Comparison of ENCODE assay signal across 11 cellular contexts in genomic region chr6:2129076-2129695, GRCh38.
DNase-seq lines count a peak whose midpoint lies in the region; ATAC-seq lines count a peak whose summit lies in the region.
"Had no signal": no experiment of that assay in that cellular context is flagged by ENCODE, and none has a peak within 500 bp of the region (broad histone marks: within the 10 kb centered on the region; RNA-seq: fewer than 3 reads in every experiment).

No MANE protein-coding gene starts in this region.

- no peaks in the 10 kb centered on the region for H3K9me3 ChIP-seq in naive thymus-derived CD4-positive, alpha-beta T cell (ENCODE audit: control insufficient read depth in 2 of 3, low read length in 3 of 3)

- CTCF ChIA-PET in naive thymus-derived CD4-positive, alpha-beta T cell (lab: Charles Lee) = no interaction called here

- H3K27ac ChIP-seq in naive thymus-derived CD4-positive, alpha-beta T cell (ENCODE audit: low read depth, low read length) = no peak overlapping the region

- intact Hi-C loops in naive thymus-derived CD4-positive, alpha-beta T cell (cut with micrococcal nuclease) = no loop called here
- intact Hi-C loops in head of caudate nucleus (cut with DNase I) = no loop called here

- no peaks in the 10 kb centered on the region for H3K27me3 ChIP-seq in naive thymus-derived CD4-positive, alpha-beta T cell (ENCODE audit: control insufficient read depth in 2 of 2, insufficient read depth in 2 of 2, low read length in 2 of 2)

- no peak overlapping the region for H3K4me3 Mint-ChIP-seq in activated naive CD8-positive, alpha-beta T cell
- H3K4me3 Mint-ChIP-seq in naive thymus-derived CD4-positive, alpha-beta T cell = peak overlapping the region in 1 of 10 donors; percentile 7
- H3K4me3 Mint-ChIP-seq in T-helper 2 cell treated with Interferon-gamma antibody and Interleukin-4, amounts not matched to agents 5 μg/mL and 100 μg/mL, for 36 hours = no peak overlapping the region
- H3K4me3 Mint-ChIP-seq: T-helper 1 cell treated with Interleukin-12 subunit alpha and Interleukin-12 subunit beta and Interleukin-4 antibody, amounts not matched to agents 30 μg/mL and 1 μg/mL, for 36 hours had no signal

- H3K4me3 ChIP-seq in GM08714 (ENCODE audit: low read length) = peak overlapping the region; percentile 29
- H3K4me3 ChIP-seq in naive thymus-derived CD4-positive, alpha-beta T cell (ENCODE audit: low read length) = no peak overlapping the region

- POLR2A ChIA-PET in naive thymus-derived CD4-positive, alpha-beta T cell (lab: Charles Lee) = no interaction called here

- H3K4me1 ChIP-seq in naive thymus-derived CD4-positive, alpha-beta T cell (ENCODE audit: control insufficient read depth in 2 of 2, insufficient read depth in 2 of 2, low read length in 2 of 2) = peaks cover 0 to 3% of the 10 kb centered on the region in 2 donors

- H3K27ac Mint-ChIP-seq in activated naive CD8-positive, alpha-beta T cell = peak overlapping the region; percentile 6
- H3K27ac Mint-ChIP-seq in naive thymus-derived CD4-positive, alpha-beta T cell = no peak overlapping the region
- H3K27ac Mint-ChIP-seq in T-helper 2 cell treated with Interferon-gamma antibody and Interleukin-4, amounts not matched to agents 5 μg/mL and 100 μg/mL, for 36 hours = no peak overlapping the region
- H3K27ac Mint-ChIP-seq: T-helper 1 cell treated with Interleukin-12 subunit alpha and Interleukin-12 subunit beta and Interleukin-4 antibody, amounts not matched to agents 30 μg/mL and 1 μg/mL, for 36 hours had no signal

- H3K4me1 Mint-ChIP-seq in activated naive CD8-positive, alpha-beta T cell (ENCODE audit: low read depth) = peaks cover 36% of the 10 kb centered on the region
- peaks cover 11 to 40% (median 26%) of the 10 kb centered on the region in 7 donors for H3K4me1 Mint-ChIP-seq in naive thymus-derived CD4-positive, alpha-beta T cell
- H3K4me1 Mint-ChIP-seq in T-helper 2 cell treated with Interferon-gamma antibody and Interleukin-4, amounts not matched to agents 5 μg/mL and 100 μg/mL, for 36 hours (ENCODE audit: low read depth) = peaks cover 6% of the 10 kb centered on the region

- H3K36me3 ChIP-seq in naive thymus-derived CD4-positive, alpha-beta T cell (ENCODE audit: control insufficient read depth in 2 of 3, insufficient read depth in 3 of 3, low read length in 3 of 3) = no peaks in the 10 kb centered on the region

- DNase-seq in HuH-7.5 (ENCODE audit: low spot score) (no peak), head of caudate nucleus (no peak)
- DNase-seq in naive thymus-derived CD4-positive, alpha-beta T cell = no peak
- DNase-seq in T-helper 2 cell treated with Interferon-gamma antibody and Interleukin-4, amounts not matched to agents 5 μg/mL and 100 μg/mL, for 36 hours (ENCODE audit: low spot score) = no peak
- DNase-seq: activated T-cell treated with anti-CD3 and anti-CD28 coated beads, Interleukin-2, amount 50 U/mL, for 48 hours; retina had no signal

- H3K27me3 Mint-ChIP-seq in activated naive CD8-positive, alpha-beta T cell = no peaks in the 10 kb centered on the region
- H3K27me3 Mint-ChIP-seq in naive thymus-derived CD4-positive, alpha-beta T cell = peaks cover 0 to 2% (median 0%) of the 10 kb centered on the region in 5 donors
- peaks cover 9% of the 10 kb centered on the region for H3K27me3 Mint-ChIP-seq in T-helper 2 cell treated with Interferon-gamma antibody and Interleukin-4, amounts not matched to agents 5 μg/mL and 100 μg/mL, for 36 hours (ENCODE audit: low read depth)

- ATAC-seq in GM19023 (IDR thresholded peaks at IDR 0.05; ENCODE audit: unreplicated experiment) = peak; percentile 45
- ATAC-seq in HG02870 (IDR thresholded peaks at IDR 0.05; ENCODE audit: unreplicated experiment) = peak; percentile 65
- no peak for ATAC-seq in naive thymus-derived CD4-positive, alpha-beta T cell

- no peaks in the 10 kb centered on the region for H3K9me3 Mint-ChIP-seq in activated naive CD8-positive, alpha-beta T cell (ENCODE audit: low read depth)
- H3K9me3 Mint-ChIP-seq in naive thymus-derived CD4-positive, alpha-beta T cell = no peaks in the 10 kb centered on the region
- H3K9me3 Mint-ChIP-seq in T-helper 2 cell treated with Interferon-gamma antibody and Interleukin-4, amounts not matched to agents 5 μg/mL and 100 μg/mL, for 36 hours = no peaks in the 10 kb centered on the region
- H3K9me3 Mint-ChIP-seq: T-helper 1 cell treated with Interleukin-12 subunit alpha and Interleukin-12 subunit beta and Interleukin-4 antibody, amounts not matched to agents 30 μg/mL and 1 μg/mL, for 36 hours had no signal

- H3K36me3 Mint-ChIP-seq in activated naive CD8-positive, alpha-beta T cell = peaks cover 7% of the 10 kb centered on the region
- H3K36me3 Mint-ChIP-seq in naive thymus-derived CD4-positive, alpha-beta T cell = peaks cover 0 to 13% (median 8%) of the 10 kb centered on the region in 5 donors
- H3K36me3 Mint-ChIP-seq in T-helper 2 cell treated with Interferon-gamma antibody and Interleukin-4, amounts not matched to agents 5 μg/mL and 100 μg/mL, for 36 hours (ENCODE audit: low read depth) = no peaks in the 10 kb centered on the region
